Comparison of ENCODE assay signal across 1 cellular context in the genomic region with DNA sequence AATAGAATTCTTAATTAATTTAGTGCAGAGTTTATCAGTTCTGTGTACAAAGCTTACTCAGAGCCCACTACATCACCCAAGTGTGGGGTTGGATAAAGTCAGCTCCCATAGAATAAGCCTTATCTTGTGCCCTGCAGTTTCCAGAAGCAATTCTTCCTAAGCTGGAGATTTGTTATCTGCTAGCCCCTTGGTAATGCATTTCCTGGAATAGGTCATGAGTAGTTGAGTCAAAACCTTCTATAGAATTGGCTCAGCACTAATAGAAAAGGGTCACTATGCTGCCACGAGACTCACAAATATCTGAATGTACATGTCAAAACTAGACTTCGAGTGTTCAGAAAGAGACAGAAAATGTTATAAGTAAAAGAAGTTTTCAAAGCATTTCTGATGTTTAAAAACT.
TF ChIP-seq lines count a peak whose summit lies in the region.

No MANE protein-coding gene starts in this region.

TF ChIP-seq in K562, 482 proteins besides CTCF, POLR2A, EP300 and RAD21 (continued from another document and continues in another):
- TF ChIP-seq, protein P1, sequence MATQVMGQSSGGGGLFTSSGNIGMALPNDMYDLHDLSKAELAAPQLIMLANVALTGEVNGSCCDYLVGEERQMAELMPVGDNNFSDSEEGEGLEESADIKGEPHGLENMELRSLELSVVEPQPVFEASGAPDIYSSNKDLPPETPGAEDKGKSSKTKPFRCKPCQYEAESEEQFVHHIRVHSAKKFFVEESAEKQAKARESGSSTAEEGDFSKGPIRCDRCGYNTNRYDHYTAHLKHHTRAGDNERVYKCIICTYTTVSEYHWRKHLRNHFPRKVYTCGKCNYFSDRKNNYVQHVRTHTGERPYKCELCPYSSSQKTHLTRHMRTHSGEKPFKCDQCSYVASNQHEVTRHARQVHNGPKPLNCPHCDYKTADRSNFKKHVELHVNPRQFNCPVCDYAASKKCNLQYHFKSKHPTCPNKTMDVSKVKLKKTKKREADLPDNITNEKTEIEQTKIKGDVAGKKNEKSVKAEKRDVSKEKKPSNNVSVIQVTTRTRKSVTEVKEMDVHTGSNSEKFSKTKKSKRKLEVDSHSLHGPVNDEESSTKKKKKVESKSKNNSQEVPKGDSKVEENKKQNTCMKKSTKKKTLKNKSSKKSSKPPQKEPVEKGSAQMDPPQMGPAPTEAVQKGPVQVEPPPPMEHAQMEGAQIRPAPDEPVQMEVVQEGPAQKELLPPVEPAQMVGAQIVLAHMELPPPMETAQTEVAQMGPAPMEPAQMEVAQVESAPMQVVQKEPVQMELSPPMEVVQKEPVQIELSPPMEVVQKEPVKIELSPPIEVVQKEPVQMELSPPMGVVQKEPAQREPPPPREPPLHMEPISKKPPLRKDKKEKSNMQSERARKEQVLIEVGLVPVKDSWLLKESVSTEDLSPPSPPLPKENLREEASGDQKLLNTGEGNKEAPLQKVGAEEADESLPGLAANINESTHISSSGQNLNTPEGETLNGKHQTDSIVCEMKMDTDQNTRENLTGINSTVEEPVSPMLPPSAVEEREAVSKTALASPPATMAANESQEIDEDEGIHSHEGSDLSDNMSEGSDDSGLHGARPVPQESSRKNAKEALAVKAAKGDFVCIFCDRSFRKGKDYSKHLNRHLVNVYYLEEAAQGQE (CRISPR knock-in tag; IDR thresholded peaks at IDR 0.05; ENCODE audit: low read depth) = no peak
- TF ChIP-seq NR2C2 (CRISPR knock-in tag; IDR thresholded peaks at IDR 0.05) = no peak
- peak; percentile 37; the same call in 1 of the 2 replicates for TF ChIP-seq NR2C2 (tag; IDR thresholded peaks at IDR 0.05)
- peak; percentile 84 to 94; a peak in 3 of 4 replicates for TF ChIP-seq HDAC1 (IDR thresholded peaks at IDR 0.05)
- TF ChIP-seq TRIM28 (IDR thresholded peaks at IDR 0.05) = peak; percentile 71; the same call in 1 of the 2 replicates
- peak; percentile 63; the same call in 1 of the 2 replicates for TF ChIP-seq KLF6 (CRISPR knock-in tag; IDR thresholded peaks at IDR 0.05; ENCODE audit: borderline replicate concordance)
- TF ChIP-seq ZNF212 (CRISPR knock-in tag; IDR thresholded peaks at IDR 0.05) = no peak
- TF ChIP-seq, protein P2, sequence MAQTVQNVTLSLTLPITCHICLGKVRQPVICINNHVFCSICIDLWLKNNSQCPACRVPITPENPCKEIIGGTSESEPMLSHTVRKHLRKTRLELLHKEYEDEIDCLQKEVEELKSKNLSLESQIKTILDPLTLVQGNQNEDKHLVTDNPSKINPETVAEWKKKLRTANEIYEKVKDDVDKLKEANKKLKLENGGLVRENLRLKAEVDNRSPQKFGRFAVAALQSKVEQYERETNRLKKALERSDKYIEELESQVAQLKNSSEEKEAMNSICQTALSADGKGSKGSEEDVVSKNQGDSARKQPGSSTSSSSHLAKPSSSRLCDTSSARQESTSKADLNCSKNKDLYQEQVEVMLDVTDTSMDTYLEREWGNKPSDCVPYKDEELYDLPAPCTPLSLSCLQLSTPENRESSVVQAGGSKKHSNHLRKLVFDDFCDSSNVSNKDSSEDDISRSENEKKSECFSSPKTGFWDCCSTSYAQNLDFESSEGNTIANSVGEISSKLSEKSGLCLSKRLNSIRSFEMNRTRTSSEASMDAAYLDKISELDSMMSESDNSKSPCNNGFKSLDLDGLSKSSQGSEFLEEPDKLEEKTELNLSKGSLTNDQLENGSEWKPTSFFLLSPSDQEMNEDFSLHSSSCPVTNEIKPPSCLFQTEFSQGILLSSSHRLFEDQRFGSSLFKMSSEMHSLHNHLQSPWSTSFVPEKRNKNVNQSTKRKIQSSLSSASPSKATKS (CRISPR knock-in tag; IDR thresholded peaks at IDR 0.05) = no peak
- peak; percentile 85; the same call in 1 of the 2 replicates for TF ChIP-seq RUNX1 (IDR thresholded peaks at IDR 0.05; ENCODE audit: low read depth)
- TF ChIP-seq TEAD1 (CRISPR knock-in tag; IDR thresholded peaks at IDR 0.05) = peak in 1 of 2 experiments; percentile 84; a peak in 2 of 4 replicates
- TF ChIP-seq MAFF (IDR thresholded peaks at IDR 0.05; ENCODE audit: low read length) = peak; percentile 34; the same call in 1 of the 2 replicates
- TF ChIP-seq, protein P3, sequence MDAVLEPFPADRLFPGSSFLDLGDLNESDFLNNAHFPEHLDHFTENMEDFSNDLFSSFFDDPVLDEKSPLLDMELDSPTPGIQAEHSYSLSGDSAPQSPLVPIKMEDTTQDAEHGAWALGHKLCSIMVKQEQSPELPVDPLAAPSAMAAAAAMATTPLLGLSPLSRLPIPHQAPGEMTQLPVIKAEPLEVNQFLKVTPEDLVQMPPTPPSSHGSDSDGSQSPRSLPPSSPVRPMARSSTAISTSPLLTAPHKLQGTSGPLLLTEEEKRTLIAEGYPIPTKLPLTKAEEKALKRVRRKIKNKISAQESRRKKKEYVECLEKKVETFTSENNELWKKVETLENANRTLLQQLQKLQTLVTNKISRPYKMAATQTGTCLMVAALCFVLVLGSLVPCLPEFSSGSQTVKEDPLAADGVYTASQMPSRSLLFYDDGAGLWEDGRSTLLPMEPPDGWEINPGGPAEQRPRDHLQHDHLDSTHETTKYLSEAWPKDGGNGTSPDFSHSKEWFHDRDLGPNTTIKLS (IDR thresholded peaks at IDR 0.05; ENCODE audit: borderline replicate concordance, low read depth) = peak; percentile 53; the same call in 1 of the 2 replicates
- TF ChIP-seq MTA1 (IDR thresholded peaks at IDR 0.05; ENCODE audit: borderline replicate concordance) = peak; percentile 92
- TF ChIP-seq, protein P4, sequence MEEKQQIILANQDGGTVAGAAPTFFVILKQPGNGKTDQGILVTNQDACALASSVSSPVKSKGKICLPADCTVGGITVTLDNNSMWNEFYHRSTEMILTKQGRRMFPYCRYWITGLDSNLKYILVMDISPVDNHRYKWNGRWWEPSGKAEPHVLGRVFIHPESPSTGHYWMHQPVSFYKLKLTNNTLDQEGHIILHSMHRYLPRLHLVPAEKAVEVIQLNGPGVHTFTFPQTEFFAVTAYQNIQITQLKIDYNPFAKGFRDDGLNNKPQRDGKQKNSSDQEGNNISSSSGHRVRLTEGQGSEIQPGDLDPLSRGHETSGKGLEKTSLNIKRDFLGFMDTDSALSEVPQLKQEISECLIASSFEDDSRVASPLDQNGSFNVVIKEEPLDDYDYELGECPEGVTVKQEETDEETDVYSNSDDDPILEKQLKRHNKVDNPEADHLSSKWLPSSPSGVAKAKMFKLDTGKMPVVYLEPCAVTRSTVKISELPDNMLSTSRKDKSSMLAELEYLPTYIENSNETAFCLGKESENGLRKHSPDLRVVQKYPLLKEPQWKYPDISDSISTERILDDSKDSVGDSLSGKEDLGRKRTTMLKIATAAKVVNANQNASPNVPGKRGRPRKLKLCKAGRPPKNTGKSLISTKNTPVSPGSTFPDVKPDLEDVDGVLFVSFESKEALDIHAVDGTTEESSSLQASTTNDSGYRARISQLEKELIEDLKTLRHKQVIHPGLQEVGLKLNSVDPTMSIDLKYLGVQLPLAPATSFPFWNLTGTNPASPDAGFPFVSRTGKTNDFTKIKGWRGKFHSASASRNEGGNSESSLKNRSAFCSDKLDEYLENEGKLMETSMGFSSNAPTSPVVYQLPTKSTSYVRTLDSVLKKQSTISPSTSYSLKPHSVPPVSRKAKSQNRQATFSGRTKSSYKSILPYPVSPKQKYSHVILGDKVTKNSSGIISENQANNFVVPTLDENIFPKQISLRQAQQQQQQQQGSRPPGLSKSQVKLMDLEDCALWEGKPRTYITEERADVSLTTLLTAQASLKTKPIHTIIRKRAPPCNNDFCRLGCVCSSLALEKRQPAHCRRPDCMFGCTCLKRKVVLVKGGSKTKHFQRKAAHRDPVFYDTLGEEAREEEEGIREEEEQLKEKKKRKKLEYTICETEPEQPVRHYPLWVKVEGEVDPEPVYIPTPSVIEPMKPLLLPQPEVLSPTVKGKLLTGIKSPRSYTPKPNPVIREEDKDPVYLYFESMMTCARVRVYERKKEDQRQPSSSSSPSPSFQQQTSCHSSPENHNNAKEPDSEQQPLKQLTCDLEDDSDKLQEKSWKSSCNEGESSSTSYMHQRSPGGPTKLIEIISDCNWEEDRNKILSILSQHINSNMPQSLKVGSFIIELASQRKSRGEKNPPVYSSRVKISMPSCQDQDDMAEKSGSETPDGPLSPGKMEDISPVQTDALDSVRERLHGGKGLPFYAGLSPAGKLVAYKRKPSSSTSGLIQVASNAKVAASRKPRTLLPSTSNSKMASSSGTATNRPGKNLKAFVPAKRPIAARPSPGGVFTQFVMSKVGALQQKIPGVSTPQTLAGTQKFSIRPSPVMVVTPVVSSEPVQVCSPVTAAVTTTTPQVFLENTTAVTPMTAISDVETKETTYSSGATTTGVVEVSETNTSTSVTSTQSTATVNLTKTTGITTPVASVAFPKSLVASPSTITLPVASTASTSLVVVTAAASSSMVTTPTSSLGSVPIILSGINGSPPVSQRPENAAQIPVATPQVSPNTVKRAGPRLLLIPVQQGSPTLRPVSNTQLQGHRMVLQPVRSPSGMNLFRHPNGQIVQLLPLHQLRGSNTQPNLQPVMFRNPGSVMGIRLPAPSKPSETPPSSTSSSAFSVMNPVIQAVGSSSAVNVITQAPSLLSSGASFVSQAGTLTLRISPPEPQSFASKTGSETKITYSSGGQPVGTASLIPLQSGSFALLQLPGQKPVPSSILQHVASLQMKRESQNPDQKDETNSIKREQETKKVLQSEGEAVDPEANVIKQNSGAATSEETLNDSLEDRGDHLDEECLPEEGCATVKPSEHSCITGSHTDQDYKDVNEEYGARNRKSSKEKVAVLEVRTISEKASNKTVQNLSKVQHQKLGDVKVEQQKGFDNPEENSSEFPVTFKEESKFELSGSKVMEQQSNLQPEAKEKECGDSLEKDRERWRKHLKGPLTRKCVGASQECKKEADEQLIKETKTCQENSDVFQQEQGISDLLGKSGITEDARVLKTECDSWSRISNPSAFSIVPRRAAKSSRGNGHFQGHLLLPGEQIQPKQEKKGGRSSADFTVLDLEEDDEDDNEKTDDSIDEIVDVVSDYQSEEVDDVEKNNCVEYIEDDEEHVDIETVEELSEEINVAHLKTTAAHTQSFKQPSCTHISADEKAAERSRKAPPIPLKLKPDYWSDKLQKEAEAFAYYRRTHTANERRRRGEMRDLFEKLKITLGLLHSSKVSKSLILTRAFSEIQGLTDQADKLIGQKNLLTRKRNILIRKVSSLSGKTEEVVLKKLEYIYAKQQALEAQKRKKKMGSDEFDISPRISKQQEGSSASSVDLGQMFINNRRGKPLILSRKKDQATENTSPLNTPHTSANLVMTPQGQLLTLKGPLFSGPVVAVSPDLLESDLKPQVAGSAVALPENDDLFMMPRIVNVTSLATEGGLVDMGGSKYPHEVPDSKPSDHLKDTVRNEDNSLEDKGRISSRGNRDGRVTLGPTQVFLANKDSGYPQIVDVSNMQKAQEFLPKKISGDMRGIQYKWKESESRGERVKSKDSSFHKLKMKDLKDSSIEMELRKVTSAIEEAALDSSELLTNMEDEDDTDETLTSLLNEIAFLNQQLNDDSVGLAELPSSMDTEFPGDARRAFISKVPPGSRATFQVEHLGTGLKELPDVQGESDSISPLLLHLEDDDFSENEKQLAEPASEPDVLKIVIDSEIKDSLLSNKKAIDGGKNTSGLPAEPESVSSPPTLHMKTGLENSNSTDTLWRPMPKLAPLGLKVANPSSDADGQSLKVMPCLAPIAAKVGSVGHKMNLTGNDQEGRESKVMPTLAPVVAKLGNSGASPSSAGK (IDR thresholded peaks at IDR 0.05) = peak; percentile 55; the same call in 1 of the 2 replicates
- peak; percentile 95 for TF ChIP-seq DACH1 (IDR thresholded peaks at IDR 0.05; ENCODE audit: partially characterized antibody)
- TF ChIP-seq, protein P5, sequence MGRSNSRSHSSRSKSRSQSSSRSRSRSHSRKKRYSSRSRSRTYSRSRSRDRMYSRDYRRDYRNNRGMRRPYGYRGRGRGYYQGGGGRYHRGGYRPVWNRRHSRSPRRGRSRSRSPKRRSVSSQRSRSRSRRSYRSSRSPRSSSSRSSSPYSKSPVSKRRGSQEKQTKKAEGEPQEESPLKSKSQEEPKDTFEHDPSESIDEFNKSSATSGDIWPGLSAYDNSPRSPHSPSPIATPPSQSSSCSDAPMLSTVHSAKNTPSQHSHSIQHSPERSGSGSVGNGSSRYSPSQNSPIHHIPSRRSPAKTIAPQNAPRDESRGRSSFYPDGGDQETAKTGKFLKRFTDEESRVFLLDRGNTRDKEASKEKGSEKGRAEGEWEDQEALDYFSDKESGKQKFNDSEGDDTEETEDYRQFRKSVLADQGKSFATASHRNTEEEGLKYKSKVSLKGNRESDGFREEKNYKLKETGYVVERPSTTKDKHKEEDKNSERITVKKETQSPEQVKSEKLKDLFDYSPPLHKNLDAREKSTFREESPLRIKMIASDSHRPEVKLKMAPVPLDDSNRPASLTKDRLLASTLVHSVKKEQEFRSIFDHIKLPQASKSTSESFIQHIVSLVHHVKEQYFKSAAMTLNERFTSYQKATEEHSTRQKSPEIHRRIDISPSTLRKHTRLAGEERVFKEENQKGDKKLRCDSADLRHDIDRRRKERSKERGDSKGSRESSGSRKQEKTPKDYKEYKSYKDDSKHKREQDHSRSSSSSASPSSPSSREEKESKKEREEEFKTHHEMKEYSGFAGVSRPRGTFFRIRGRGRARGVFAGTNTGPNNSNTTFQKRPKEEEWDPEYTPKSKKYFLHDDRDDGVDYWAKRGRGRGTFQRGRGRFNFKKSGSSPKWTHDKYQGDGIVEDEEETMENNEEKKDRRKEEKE (IDR thresholded peaks at IDR 0.05; ENCODE audit: borderline replicate concordance in 1 of 2, control insufficient read depth in 1 of 2, low read depth in 2 of 2, low read length in 1 of 2) = no peak
- peak; percentile 95 for TF ChIP-seq LEF1 (IDR thresholded peaks at IDR 0.05)
- peak; percentile 30; the same call in 1 of the 2 replicates for TF ChIP-seq ZNF668 (CRISPR knock-in tag; IDR thresholded peaks at IDR 0.05)
- peak; percentile 96 for TF ChIP-seq HDAC3 (IDR thresholded peaks at IDR 0.05; ENCODE audit: borderline replicate concordance, partially characterized antibody)
- peak; percentile 97 for TF ChIP-seq FOXM1 (IDR thresholded peaks at IDR 0.05; ENCODE audit: low read depth)
- no peak for TF ChIP-seq FOXM1 (CRISPR knock-in tag; IDR thresholded peaks at IDR 0.05; ENCODE audit: low read depth)
- TF ChIP-seq, protein P6, sequence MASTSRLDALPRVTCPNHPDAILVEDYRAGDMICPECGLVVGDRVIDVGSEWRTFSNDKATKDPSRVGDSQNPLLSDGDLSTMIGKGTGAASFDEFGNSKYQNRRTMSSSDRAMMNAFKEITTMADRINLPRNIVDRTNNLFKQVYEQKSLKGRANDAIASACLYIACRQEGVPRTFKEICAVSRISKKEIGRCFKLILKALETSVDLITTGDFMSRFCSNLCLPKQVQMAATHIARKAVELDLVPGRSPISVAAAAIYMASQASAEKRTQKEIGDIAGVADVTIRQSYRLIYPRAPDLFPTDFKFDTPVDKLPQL (IDR thresholded peaks at IDR 0.05; ENCODE audit: extremely low read depth, insufficient read length) = no peak
- peak; percentile 56; the same call in 1 of the 2 replicates for TF ChIP-seq BHLHE40 (IDR thresholded peaks at IDR 0.05; ENCODE audit: low read length)
- TF ChIP-seq, protein P7, sequence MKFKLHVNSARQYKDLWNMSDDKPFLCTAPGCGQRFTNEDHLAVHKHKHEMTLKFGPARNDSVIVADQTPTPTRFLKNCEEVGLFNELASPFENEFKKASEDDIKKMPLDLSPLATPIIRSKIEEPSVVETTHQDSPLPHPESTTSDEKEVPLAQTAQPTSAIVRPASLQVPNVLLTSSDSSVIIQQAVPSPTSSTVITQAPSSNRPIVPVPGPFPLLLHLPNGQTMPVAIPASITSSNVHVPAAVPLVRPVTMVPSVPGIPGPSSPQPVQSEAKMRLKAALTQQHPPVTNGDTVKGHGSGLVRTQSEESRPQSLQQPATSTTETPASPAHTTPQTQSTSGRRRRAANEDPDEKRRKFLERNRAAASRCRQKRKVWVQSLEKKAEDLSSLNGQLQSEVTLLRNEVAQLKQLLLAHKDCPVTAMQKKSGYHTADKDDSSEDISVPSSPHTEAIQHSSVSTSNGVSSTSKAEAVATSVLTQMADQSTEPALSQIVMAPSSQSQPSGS (CRISPR knock-in tag; IDR thresholded peaks at IDR 0.05) = no peak
- peak; percentile 71; the same call in 1 of the 2 replicates for TF ChIP-seq L3MBTL2 (IDR thresholded peaks at IDR 0.05)
